In the genomic region with DNA sequence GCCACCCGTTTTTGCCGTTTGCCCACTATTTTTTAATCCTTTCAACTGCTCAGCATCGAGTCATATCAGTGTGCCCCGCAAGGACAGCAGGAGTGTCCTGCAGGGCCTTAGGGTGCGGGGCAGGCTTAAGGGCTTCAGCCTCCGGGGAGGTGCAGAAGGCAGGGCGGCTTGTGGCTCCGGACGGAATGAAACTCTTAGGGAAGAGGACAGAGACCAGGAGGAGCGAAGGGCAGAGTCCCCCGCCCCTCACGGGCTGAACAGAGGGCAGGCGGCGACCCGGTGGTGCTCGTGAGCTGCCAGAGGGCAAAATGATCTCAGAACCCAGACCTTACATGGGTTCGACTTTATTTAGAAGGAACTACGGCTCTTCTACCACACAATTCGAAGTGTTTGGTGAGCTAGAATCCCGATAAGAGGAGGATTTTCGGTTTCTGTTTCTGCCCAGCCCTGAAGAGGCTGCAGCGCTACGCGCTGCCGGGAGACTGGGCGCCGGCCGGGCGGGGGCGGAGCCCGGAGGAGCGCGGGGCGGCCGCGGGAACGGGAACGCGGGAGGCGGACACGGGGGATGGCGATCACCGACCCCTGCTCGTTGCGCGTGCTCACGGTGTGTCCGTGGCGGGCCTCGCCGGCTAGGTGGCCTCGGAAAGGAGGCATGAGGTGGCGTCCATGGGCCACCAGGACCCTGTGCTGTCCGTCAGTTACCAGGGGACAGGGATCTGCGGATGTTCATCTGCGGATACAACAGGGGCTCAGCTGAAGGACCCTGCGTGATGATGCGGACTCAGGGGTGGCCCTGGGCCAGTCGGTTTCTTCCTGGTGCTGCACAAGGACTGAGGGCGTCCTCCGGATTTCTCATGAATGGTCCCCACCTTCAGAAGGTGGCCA, we compare ENCODE assay signal across 1 cellular context.
TF ChIP-seq lines count a peak whose summit lies in the region.

No MANE protein-coding gene starts in this region.

TF ChIP-seq in HEK293, 187 proteins besides CTCF, POLR2A, EP300 and RAD21 (continued from another document):
- TF ChIP-seq ZBTB8A (tag by site-specific recombination; IDR thresholded peaks at IDR 0.05) (peak; percentile 71), ZNF548 (tag by site-specific recombination; IDR thresholded peaks at IDR 0.05) (no peak), ZBTB48 (tag by site-specific recombination; IDR thresholded peaks at IDR 0.05) (peak; percentile 44), ZXDB (tag by site-specific recombination; IDR thresholded peaks at IDR 0.05) (0 out of 2 replicates have a peak, but pooled peaks have one; percentile 18), ZNF223 (tag by site-specific recombination; IDR thresholded peaks at IDR 0.05) (no peak), REPIN1 (tag by site-specific recombination; IDR thresholded peaks at IDR 0.05; ENCODE audit: low read depth) (no peak), FEZF1 (tag by site-specific recombination; IDR thresholded peaks at IDR 0.05) (no peak), ZNF37A (tag by site-specific recombination; IDR thresholded peaks at IDR 0.05) (no peak), ZNF114 (tag by site-specific recombination; IDR thresholded peaks at IDR 0.05) (no peak), GLI4 (tag by site-specific recombination; IDR thresholded peaks at IDR 0.05) (no peak), GLIS2 (tag by site-specific recombination; IDR thresholded peaks at IDR 0.05) (peak; percentile 75), OSR2 (tag by site-specific recombination; IDR thresholded peaks at IDR 0.05) (no peak), ZNF157 (tag by site-specific recombination; IDR thresholded peaks at IDR 0.05) (no peak), KLF7 (tag by site-specific recombination; IDR thresholded peaks at IDR 0.05; ENCODE audit: borderline replicate concordance) (no peak), ZNF658 (tag by site-specific recombination; IDR thresholded peaks at IDR 0.05) (no peak), ZFHX2 (tag by site-specific recombination; conservative IDR thresholded peaks at IDR 0.05) (0 out of 2 replicates have a peak, but pooled peaks have one; percentile 12), TSHZ1 (tag by site-specific recombination; IDR thresholded peaks at IDR 0.05; ENCODE audit: borderline replicate concordance) (no peak), ZNF221 (tag by site-specific recombination; IDR thresholded peaks at IDR 0.05; ENCODE audit: borderline replicate concordance) (no peak), ZSCAN23 (tag by site-specific recombination; IDR thresholded peaks at IDR 0.05) (no peak), ZSCAN16 (tag by site-specific recombination; IDR thresholded peaks at IDR 0.05) (no peak), ZNF423 (tag by site-specific recombination; IDR thresholded peaks at IDR 0.05) (no peak), ZBTB17 (tag by site-specific recombination; IDR thresholded peaks at IDR 0.05) (peak; percentile 40; the same call in 1 of the 2 replicates), SP3 (tag by site-specific recombination; IDR thresholded peaks at IDR 0.05) (peak; percentile 46), ZNF768 (tag by site-specific recombination; IDR thresholded peaks at IDR 0.05) (no peak), ZNF366 (tag by site-specific recombination; conservative IDR thresholded peaks at IDR 0.05) (no peak)
- TF ChIP-seq, protein P1, sequence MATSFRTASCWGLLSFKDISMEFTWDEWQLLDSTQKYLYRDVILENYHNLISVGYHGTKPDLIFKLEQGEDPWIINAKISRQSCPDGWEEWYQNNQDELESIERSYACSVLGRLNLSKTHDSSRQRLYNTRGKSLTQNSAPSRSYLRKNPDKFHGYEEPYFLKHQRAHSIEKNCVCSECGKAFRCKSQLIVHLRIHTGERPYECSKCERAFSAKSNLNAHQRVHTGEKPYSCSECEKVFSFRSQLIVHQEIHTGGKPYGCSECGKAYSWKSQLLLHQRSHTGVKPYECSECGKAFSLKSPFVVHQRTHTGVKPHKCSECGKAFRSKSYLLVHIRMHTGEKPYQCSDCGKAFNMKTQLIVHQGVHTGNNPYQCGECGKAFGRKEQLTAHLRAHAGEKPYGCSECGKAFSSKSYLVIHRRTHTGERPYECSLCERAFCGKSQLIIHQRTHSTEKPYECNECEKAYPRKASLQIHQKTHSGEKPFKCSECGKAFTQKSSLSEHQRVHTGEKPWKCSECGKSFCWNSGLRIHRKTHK (tag by site-specific recombination; IDR thresholded peaks at IDR 0.05) = no peak
- TF ChIP-seq, protein P2, sequence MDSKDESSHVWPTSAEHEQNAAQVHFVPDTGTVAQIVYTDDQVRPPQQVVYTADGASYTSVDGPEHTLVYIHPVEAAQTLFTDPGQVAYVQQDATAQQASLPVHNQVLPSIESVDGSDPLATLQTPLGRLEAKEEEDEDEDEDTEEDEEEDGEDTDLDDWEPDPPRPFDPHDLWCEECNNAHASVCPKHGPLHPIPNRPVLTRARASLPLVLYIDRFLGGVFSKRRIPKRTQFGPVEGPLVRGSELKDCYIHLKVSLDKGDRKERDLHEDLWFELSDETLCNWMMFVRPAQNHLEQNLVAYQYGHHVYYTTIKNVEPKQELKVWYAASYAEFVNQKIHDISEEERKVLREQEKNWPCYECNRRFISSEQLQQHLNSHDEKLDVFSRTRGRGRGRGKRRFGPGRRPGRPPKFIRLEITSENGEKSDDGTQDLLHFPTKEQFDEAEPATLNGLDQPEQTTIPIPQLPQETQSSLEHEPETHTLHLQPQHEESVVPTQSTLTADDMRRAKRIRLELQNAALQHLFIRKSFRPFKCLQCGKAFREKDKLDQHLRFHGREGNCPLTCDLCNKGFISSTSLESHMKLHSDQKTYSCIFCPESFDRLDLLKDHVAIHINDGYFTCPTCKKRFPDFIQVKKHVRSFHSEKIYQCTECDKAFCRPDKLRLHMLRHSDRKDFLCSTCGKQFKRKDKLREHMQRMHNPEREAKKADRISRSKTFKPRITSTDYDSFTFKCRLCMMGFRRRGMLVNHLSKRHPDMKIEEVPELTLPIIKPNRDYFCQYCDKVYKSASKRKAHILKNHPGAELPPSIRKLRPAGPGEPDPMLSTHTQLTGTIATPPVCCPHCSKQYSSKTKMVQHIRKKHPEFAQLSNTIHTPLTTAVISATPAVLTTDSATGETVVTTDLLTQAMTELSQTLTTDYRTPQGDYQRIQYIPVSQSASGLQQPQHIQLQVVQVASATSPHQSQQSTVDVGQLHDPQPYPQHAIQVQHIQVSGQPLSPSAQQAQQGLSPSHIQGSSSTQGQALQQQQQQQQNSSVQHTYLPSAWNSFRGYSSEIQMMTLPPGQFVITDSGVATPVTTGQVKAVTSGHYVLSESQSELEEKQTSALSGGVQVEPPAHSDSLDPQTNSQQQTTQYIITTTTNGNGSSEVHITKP (tag by site-specific recombination; IDR thresholded peaks at IDR 0.05) = peak; percentile 64
- TF ChIP-seq, protein P3, sequence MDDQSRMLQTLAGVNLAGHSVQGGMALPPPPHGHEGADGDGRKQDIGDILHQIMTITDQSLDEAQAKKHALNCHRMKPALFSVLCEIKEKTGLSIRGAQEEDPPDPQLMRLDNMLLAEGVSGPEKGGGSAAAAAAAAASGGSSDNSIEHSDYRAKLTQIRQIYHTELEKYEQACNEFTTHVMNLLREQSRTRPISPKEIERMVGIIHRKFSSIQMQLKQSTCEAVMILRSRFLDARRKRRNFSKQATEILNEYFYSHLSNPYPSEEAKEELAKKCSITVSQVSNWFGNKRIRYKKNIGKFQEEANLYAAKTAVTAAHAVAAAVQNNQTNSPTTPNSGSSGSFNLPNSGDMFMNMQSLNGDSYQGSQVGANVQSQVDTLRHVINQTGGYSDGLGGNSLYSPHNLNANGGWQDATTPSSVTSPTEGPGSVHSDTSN (CRISPR knock-in tag; IDR thresholded peaks at IDR 0.05) = 0 out of 2 replicates have a peak, but pooled peaks have one; percentile 32
- TF ChIP-seq, protein P4, sequence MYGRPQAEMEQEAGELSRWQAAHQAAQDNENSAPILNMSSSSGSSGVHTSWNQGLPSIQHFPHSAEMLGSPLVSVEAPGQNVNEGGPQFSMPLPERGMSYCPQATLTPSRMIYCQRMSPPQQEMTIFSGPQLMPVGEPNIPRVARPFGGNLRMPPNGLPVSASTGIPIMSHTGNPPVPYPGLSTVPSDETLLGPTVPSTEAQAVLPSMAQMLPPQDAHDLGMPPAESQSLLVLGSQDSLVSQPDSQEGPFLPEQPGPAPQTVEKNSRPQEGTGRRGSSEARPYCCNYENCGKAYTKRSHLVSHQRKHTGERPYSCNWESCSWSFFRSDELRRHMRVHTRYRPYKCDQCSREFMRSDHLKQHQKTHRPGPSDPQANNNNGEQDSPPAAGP (tag by site-specific recombination; IDR thresholded peaks at IDR 0.05) = no peak
- TF ChIP-seq, protein P5, sequence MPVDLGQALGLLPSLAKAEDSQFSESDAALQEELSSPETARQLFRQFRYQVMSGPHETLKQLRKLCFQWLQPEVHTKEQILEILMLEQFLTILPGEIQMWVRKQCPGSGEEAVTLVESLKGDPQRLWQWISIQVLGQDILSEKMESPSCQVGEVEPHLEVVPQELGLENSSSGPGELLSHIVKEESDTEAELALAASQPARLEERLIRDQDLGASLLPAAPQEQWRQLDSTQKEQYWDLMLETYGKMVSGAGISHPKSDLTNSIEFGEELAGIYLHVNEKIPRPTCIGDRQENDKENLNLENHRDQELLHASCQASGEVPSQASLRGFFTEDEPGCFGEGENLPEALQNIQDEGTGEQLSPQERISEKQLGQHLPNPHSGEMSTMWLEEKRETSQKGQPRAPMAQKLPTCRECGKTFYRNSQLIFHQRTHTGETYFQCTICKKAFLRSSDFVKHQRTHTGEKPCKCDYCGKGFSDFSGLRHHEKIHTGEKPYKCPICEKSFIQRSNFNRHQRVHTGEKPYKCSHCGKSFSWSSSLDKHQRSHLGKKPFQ (tag by site-specific recombination; IDR thresholded peaks at IDR 0.05) = no peak
- TF ChIP-seq, protein P6, sequence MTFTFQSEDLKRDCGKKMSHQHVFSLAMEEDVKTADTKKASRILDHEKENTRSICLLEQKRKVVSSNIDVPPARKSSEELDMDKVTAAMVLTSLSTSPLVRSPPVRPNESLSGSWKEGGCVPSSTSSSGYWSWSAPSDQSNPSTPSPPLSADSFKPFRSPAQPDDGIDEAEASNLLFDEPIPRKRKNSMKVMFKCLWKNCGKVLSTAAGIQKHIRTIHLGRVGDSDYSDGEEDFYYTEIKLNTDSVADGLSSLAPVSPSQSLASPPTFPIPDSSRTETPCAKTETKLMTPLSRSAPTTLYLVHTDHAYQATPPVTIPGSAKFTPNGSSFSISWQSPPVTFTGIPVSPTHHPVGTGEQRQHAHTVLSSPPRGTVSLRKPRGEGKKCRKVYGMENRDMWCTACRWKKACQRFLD (tag by site-specific recombination; IDR thresholded peaks at IDR 0.05) = no peak
- TF ChIP-seq, protein P7, sequence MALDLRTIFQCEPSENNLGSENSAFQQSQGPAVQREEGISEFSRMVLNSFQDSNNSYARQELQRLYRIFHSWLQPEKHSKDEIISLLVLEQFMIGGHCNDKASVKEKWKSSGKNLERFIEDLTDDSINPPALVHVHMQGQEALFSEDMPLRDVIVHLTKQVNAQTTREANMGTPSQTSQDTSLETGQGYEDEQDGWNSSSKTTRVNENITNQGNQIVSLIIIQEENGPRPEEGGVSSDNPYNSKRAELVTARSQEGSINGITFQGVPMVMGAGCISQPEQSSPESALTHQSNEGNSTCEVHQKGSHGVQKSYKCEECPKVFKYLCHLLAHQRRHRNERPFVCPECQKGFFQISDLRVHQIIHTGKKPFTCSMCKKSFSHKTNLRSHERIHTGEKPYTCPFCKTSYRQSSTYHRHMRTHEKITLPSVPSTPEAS (tag by site-specific recombination; IDR thresholded peaks at IDR 0.05) = no peak
